ENCODE assay signal across 17 cellular contexts in genomic region chr3:80113331-80113730, GRCh38.
DNase-seq lines count a peak whose midpoint lies in the region; ATAC-seq and TF ChIP-seq lines count a peak whose summit lies in the region.
"Had no signal": no experiment of that assay in that cellular context is flagged by ENCODE, and none has a peak within 500 bp of the region (broad histone marks: within the 10 kb centered on the region; RNA-seq: fewer than 3 reads in every experiment).

No MANE protein-coding gene starts in this region.

- DNase-seq in mammary epithelial cell (peak; percentile 3), MCF 10A (ENCODE audit: unreplicated experiment) (no peak), PC-3 (peak; percentile 76)
- DNase-seq in activated naive CD4-positive, alpha-beta T cell treated with anti-CD3 and anti-CD28 coated beads for 36 hours, result no peak
- DNase-seq: AML-193; Caco-2; Calu3; CD4-positive, alpha-beta T cell; CD8-positive, alpha-beta T cell; DMS79 treated with DMSO at 0.1 percent for 48 hours; GF-D8 had no signal

- H3K4me1 ChIP-seq in mammary epithelial cell (ENCODE audit: insufficient read depth, low read length) (no peaks in the 10 kb centered on the region), PC-3 (ENCODE audit: insufficient read depth, low read length) (peaks cover 11% of the 10 kb centered on the region)
- H3K4me1 ChIP-seq: A549; BLaER1 treated with 17β-estradiol and CSF1 and Interleukin-3, amounts not matched to agents 10 nM and 100 nM; Caco-2 had no signal

- BruUV-seq in mammary epithelial cell (replicated peaks; lab: Mats Ljungman, UMichigan) (no TSS peak), MCF 10A (replicated peaks; lab: Mats Ljungman, UMichigan) (no TSS peak), PC-3 (replicated peaks; lab: Mats Ljungman, UMichigan) (no TSS peak)

- no peak overlapping the region for H3K4me3 Mint-ChIP-seq in MCF 10A (ENCODE audit: unreplicated experiment)
- no peak overlapping the region for H3K4me3 Mint-ChIP-seq in activated naive CD4-positive, alpha-beta T cell treated with anti-CD3 and anti-CD28 coated beads for 36 hours
- H3K4me3 Mint-ChIP-seq: B cell; CD4-positive, alpha-beta T cell; CD8-positive, alpha-beta T cell had no signal

- no peak overlapping the region for H3K4me2 ChIP-seq in mammary epithelial cell (ENCODE audit: insufficient read depth, low read depth, low read length)
- H3K4me2 ChIP-seq in PC-3 (ENCODE audit: low read length), result peak overlapping the region; percentile 34
- H3K4me2 ChIP-seq: A549; BLaER1 treated with 17β-estradiol and CSF1 and Interleukin-3, amounts not matched to agents 10 nM and 100 nM had no signal

- CTCF ChIA-PET in mammary epithelial cell (lab: Charles Lee; ENCODE audit: low non-redundant PET), result no interaction called here
- CTCF ChIA-PET in MCF 10A (lab: Yijun Ruan, JAX), result no interaction called here
- CTCF ChIA-PET in PC-3 (lab: Charles Lee), result interaction anchor here (0.6 kb wide), 1 partner anchor 96 kb away, joined by 3 read pairs; no protein-coding TSS in a partner anchor
- CTCF ChIA-PET in activated naive CD4-positive, alpha-beta T cell treated with anti-CD3 and anti-CD28 coated beads for 36 hours (lab: Charles Lee), result interaction anchor here (0.6 kb wide), 1 partner anchor 14 kb away, joined by 4 read pairs; no protein-coding TSS in a partner anchor

- in situ Hi-C loops in mammary epithelial cell (cut with MboI; ENCODE audit: low sequenced_read_pairs in 2 of 2), result no loop called here

- H3K4me3 ChIP-seq in mammary epithelial cell (replicated peaks in 1 of 3; ENCODE audit: insufficient read depth in 1 of 3, low read depth in 2 of 3, low read length in 3 of 3) (no peak overlapping the region), PC-3 (ENCODE audit: low read length) (no peak overlapping the region)
- H3K4me3 ChIP-seq: A549; BLaER1 treated with 17β-estradiol and CSF1 and Interleukin-3, amounts not matched to agents 10 nM and 100 nM had no signal

- H3K4me1 Mint-ChIP-seq in MCF 10A (ENCODE audit: insufficient read depth, unreplicated experiment), result no peaks in the 10 kb centered on the region
- no peaks in the 10 kb centered on the region for H3K4me1 Mint-ChIP-seq in activated naive CD4-positive, alpha-beta T cell treated with anti-CD3 and anti-CD28 coated beads for 36 hours (ENCODE audit: low read depth)
- H3K4me1 Mint-ChIP-seq: B cell had no signal

- ATAC-seq in PC-3 (peak; percentile 93), HG03354 (IDR thresholded peaks at IDR 0.05; ENCODE audit: poor library complexity, severe bottlenecking, unreplicated experiment) (no peak)
- ATAC-seq: A549; CD8-positive, alpha-beta T cell had no signal

- TF ChIP-seq CTCF in mammary epithelial cell (conservative IDR thresholded peaks at IDR 0.05 in 1 of 2, IDR thresholded peaks at IDR 0.05 in 1 of 2; ENCODE audit: extremely low read depth in 1 of 2, insufficient read depth in 1 of 2, low read depth in 1 of 2, low read length in 2 of 2), result no peak
- TF ChIP-seq CTCF in MCF 10A (IDR thresholded peaks at IDR 0.05; ENCODE audit: unreplicated experiment), result no peak
- no peak for TF ChIP-seq CTCF in 22Rv1 (IDR thresholded peaks at IDR 0.05)
- TF ChIP-seq CTCF in PC-3 (conservative IDR thresholded peaks at IDR 0.05; ENCODE audit: low read depth, low read length), result no peak

- POLR2A ChIA-PET in MCF 10A (lab: Yijun Ruan, JAX), result no interaction called here
- POLR2A ChIA-PET in PC-3 (lab: Charles Lee; ENCODE audit: unreplicated experiment), result no interaction called here

- dilution Hi-C loops in mammary epithelial cell (cut with HindIII; ENCODE audit: low sequenced_read_pairs), result no loop called here

- H3K36me3 ChIP-seq in mammary epithelial cell (ENCODE audit: insufficient read depth, low read length) (no peaks in the 10 kb centered on the region), PC-3 (ENCODE audit: low read depth, low read length) (no peaks in the 10 kb centered on the region)
- H3K36me3 ChIP-seq: BLaER1 treated with 17β-estradiol and CSF1 and Interleukin-3, amounts not matched to agents 10 nM and 100 nM had no signal

- intact Hi-C loops in mammary epithelial cell (cut with micrococcal nuclease), result no loop called here
- intact Hi-C loops in MCF 10A (cut with micrococcal nuclease), result no loop called here
- intact Hi-C loops in PC-3 (cut with micrococcal nuclease), result loop anchor here (5.0 kb wide), 1 partner anchor 79 kb away; no protein-coding TSS in a partner anchor
- intact Hi-C loops in activated naive CD4-positive, alpha-beta T cell treated with anti-CD3 and anti-CD28 coated beads for 36 hours (cut with micrococcal nuclease), result no loop called here

- H3K79me2 ChIP-seq in mammary epithelial cell (ENCODE audit: insufficient read depth, low read length), result no peaks in the 10 kb centered on the region
- H3K79me2 ChIP-seq in PC-3 (ENCODE audit: low read length), result no peaks in the 10 kb centered on the region

- WGBS in mammary epithelial cell (ENCODE audit: low coverage, missing lambda C conversion rate), result 80% methylated on average over 1 of the region's 1 CpG

- H3K9ac ChIP-seq in mammary epithelial cell (ENCODE audit: insufficient read depth, low read length) (no peak overlapping the region), PC-3 (ENCODE audit: low read length) (no peak overlapping the region; the same call in 1 of the 2 replicates)
- H3K9ac ChIP-seq: BLaER1 treated with 17β-estradiol and CSF1 and Interleukin-3, amounts not matched to agents 10 nM and 100 nM had no signal

- no peak overlapping the region for H2AFZ ChIP-seq in mammary epithelial cell (ENCODE audit: low read depth, low read length)
- H2AFZ ChIP-seq in PC-3 (ENCODE audit: low read length), result 0 out of 2 replicates have a peak overlapping the region, but pooled peaks have one; percentile 21

- H3K9me3 ChIP-seq in mammary epithelial cell (replicated peaks; ENCODE audit: insufficient read depth, low read length) (no peaks in the 10 kb centered on the region), PC-3 (ENCODE audit: low read length) (no peaks in the 10 kb centered on the region)
- H3K9me3 ChIP-seq: A549; BLaER1 treated with 17β-estradiol and CSF1 and Interleukin-3, amounts not matched to agents 10 nM and 100 nM; Caco-2 had no signal

- no peaks in the 10 kb centered on the region for H3F3A ChIP-seq in PC-3 (ENCODE audit: low read length, unreplicated experiment)

- no peaks in the 10 kb centered on the region for H3K36me3 Mint-ChIP-seq in MCF 10A (ENCODE audit: insufficient read depth, unreplicated experiment)
- H3K36me3 Mint-ChIP-seq in activated naive CD4-positive, alpha-beta T cell treated with anti-CD3 and anti-CD28 coated beads for 36 hours (ENCODE audit: low read depth), result no peaks in the 10 kb centered on the region
- H3K36me3 Mint-ChIP-seq: CD8-positive, alpha-beta T cell had no signal

- H3K27me3 Mint-ChIP-seq in MCF 10A (ENCODE audit: insufficient read depth, unreplicated experiment), result no peaks in the 10 kb centered on the region
- no peaks in the 10 kb centered on the region for H3K27me3 Mint-ChIP-seq in activated naive CD4-positive, alpha-beta T cell treated with anti-CD3 and anti-CD28 coated beads for 36 hours (ENCODE audit: low read depth)
- H3K27me3 Mint-ChIP-seq: B cell; CD4-positive, alpha-beta T cell had no signal

- no peak overlapping the region for H3K27ac Mint-ChIP-seq in MCF 10A (ENCODE audit: low read depth, unreplicated experiment)
- H3K27ac Mint-ChIP-seq in activated naive CD4-positive, alpha-beta T cell treated with anti-CD3 and anti-CD28 coated beads for 36 hours, result no peak overlapping the region
- H3K27ac Mint-ChIP-seq: B cell; CD4-positive, alpha-beta T cell; CD8-positive, alpha-beta T cell had no signal

- H4K20me1 ChIP-seq in mammary epithelial cell (ENCODE audit: insufficient read depth, low read length) (no peaks in the 10 kb centered on the region), PC-3 (ENCODE audit: low read length) (no peaks in the 10 kb centered on the region)
- H4K20me1 ChIP-seq: BLaER1 treated with 17β-estradiol and CSF1 and Interleukin-3, amounts not matched to agents 10 nM and 100 nM had no signal

- no peak overlapping the region for H3K27ac ChIP-seq in mammary epithelial cell (ENCODE audit: insufficient read depth, low read depth, low read length)
- peak overlapping the region; percentile 20; the same call in 1 of the 2 replicates for H3K27ac ChIP-seq in 22Rv1
- peak overlapping the region; percentile 57 for H3K27ac ChIP-seq in PC-3 (ENCODE audit: low read length)
- H3K27ac ChIP-seq: A549; BLaER1 treated with 17β-estradiol and CSF1 and Interleukin-3, amounts not matched to agents 10 nM and 100 nM; C4-2B had no signal

- H3K27me3 ChIP-seq in mammary epithelial cell (ENCODE audit: insufficient read depth, low read length), result no peaks in the 10 kb centered on the region
- H3K27me3 ChIP-seq in PC-3 (ENCODE audit: low read length), result no peaks in the 10 kb centered on the region
- H3K27me3 ChIP-seq: BLaER1 treated with 17β-estradiol and CSF1 and Interleukin-3, amounts not matched to agents 10 nM and 100 nM had no signal

- H3K9me2 ChIP-seq in PC-3 (replicated peaks; ENCODE audit: low read length), result no peaks in the 10 kb centered on the region

- H3K9me3 Mint-ChIP-seq in MCF 10A (ENCODE audit: unreplicated experiment), result no peaks in the 10 kb centered on the region
- peaks cover 2% of the 10 kb centered on the region for H3K9me3 Mint-ChIP-seq in activated naive CD4-positive, alpha-beta T cell treated with anti-CD3 and anti-CD28 coated beads for 36 hours

Comparison
In these comparisons a context has a peak if more than half of its experiments do, and no peak if none do; other contexts are left out.
1. DNase-seq: peak in mammary epithelial cell (single experiment) and PC-3 (single experiment); none in MCF 10A (single experiment) and activated naive CD4-positive, alpha-beta T cell treated with anti-CD3 and anti-CD28 coated beads for 36 hours (single experiment).
2. CTCF ChIA-PET loops: an anchor here in PC-3 (0.6 kb wide) and activated naive CD4-positive, alpha-beta T cell treated with anti-CD3 and anti-CD28 coated beads for 36 hours (0.6 kb wide); none called in mammary epithelial cell and MCF 10A.